ENCODE assay signal across 1 cellular context in genomic region chr3:197562398-197563251, GRCh38.
A peak's percentile ranks its signal among the peaks of the same experiment; 100 is the strongest.
TF ChIP-seq lines count a peak whose summit lies in the region.

No MANE protein-coding gene starts in this region.

TF ChIP-seq in GM12878, 131 proteins besides CTCF, POLR2A, EP300 and RAD21 (continued from another document):
- TF ChIP-seq SUPT20H (IDR thresholded peaks at IDR 0.05; ENCODE audit: borderline replicate concordance, control insufficient read depth, low read depth, low read length): no peak
- peak; percentile 47; the same call in 1 of the 2 replicates for TF ChIP-seq ELK1 (IDR thresholded peaks at IDR 0.05; ENCODE audit: low read depth, low read length)
